In the genomic region with DNA sequence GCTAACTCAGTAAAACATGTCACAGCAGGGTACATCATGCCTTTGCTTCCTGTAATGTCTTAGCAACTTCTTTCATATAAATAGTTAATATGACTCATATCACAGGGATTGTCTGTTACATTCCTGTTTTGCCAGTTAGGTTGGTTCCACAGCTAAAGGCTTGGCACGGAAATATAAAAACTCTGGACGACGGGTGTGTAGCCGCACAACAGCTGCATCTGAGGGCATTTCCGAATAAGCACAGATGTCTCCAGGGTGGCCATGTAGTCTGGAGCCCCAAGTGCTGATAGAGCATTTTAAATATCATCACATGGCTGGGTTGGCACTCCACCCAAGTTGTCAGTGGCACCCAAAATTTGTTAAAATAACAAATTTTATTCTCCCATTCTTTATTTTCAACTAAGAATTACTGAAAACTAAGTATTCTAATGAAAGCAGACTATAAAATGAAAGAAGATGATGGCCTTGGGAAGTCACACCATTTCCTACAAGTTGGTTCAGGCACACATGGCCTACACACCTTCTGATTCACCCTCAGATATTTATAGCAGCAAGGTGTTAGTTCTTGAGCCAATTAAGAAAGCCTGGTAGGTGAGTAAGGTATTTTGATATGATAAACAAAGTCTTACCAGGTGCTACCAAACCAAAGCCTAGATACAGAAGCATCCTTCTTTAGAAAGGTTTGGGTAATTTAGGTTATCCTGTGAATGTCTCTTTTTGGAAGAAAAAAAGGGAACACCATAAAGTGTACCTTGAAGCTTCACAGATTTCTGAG, we compare ENCODE assay signal across 7 cellular contexts.
DNase-seq lines count a peak whose midpoint lies in the region; ATAC-seq and TF ChIP-seq lines count a peak whose summit lies in the region.

No MANE protein-coding gene starts in this region.

- H3K27ac ChIP-seq in RWPE2 (ENCODE audit: poor library complexity, severe bottlenecking), result peak overlapping the region; percentile 93
- H3K27ac ChIP-seq in esophagus squamous epithelium, result peak overlapping the region; percentile 68 to 92 (median 82)
- peak overlapping the region in 3 of 4 donors; percentile 15 to 56 (median 39) for H3K27ac ChIP-seq in gastrocnemius medialis

- intact Hi-C loops in esophagus squamous epithelium (cut with DNase I) (no loop called here), gastrocnemius medialis (cut with DNase I; ENCODE audit: low total_unique reads) (loop anchor here (5.0 kb wide), 1 partner anchor 61 kb away; a partner anchor contains a TSS)

- WGBS in esophagus squamous epithelium, 2 donors, result 11 to 34% methylated on average over 5 of the region's 5 CpGs

- no peak for TF ChIP-seq CTCF in RWPE2 (IDR thresholded peaks at IDR 0.05; ENCODE audit: poor library complexity, severe bottlenecking)
- TF ChIP-seq CTCF in esophagus squamous epithelium (IDR thresholded peaks at IDR 0.05), result no peak
- no peak for TF ChIP-seq CTCF in gastrocnemius medialis (IDR thresholded peaks at IDR 0.05 in 4 of 5, conservative IDR thresholded peaks at IDR 0.05 in 1 of 5)

- H3K4me3 ChIP-seq in RWPE2 (ENCODE audit: severe bottlenecking) (no peak overlapping the region), esophagus squamous epithelium (no peak overlapping the region), gastrocnemius medialis (no peak overlapping the region), H7 (ENCODE audit: insufficient read depth, low read depth, low read length) (no peak overlapping the region)

- peak; percentile 21 for ATAC-seq in GM18873 (IDR thresholded peaks at IDR 0.05; ENCODE audit: low FRiP score, unreplicated experiment)
- peak; percentile 8 for ATAC-seq in HG03025 (IDR thresholded peaks at IDR 0.05; ENCODE audit: low FRiP score, unreplicated experiment)
- ATAC-seq in RWPE2 (ENCODE audit: low read depth), result peak; percentile 93
- ATAC-seq in gastrocnemius medialis, result peak; percentile 74 to 77

- H3K4me1 ChIP-seq in RWPE2 (ENCODE audit: insufficient read depth, poor library complexity, severe bottlenecking) (peaks cover 30% of the 10 kb centered on the region), esophagus squamous epithelium (peaks cover 27 to 47% (median 29%) of the 10 kb centered on the region in 3 donors), gastrocnemius medialis (peaks cover 11 to 23% of the 10 kb centered on the region in 2 donors)

- H3K9me3 ChIP-seq in RWPE2 (ENCODE audit: severe bottlenecking) (no peaks in the 10 kb centered on the region), esophagus squamous epithelium (no peaks in the 10 kb centered on the region), gastrocnemius medialis (no peaks in the 10 kb centered on the region)

- TF ChIP-seq POLR2A in esophagus squamous epithelium (IDR thresholded peaks at IDR 0.05) (no peak), gastrocnemius medialis (IDR thresholded peaks at IDR 0.05) (no peak)

- DNase-seq in RWPE2 (ENCODE audit: low spot score), result peak; percentile 70
- no peak for DNase-seq in esophagus squamous epithelium (lab: John Stamatoyannopoulos, UW)
- peak in 1 of 2 donors; percentile 31 for DNase-seq in gastrocnemius medialis
- DNase-seq in NCI-H524 treated with DMSO at 0.1 percent for 48 hours (lab: John Stamatoyannopoulos, UW), result no peak
- DNase-seq in H7, result no peak

- in situ Hi-C loops in gastrocnemius medialis (cut with MboI; ENCODE audit: low sequenced_read_pairs in 4 of 4), result no loop called here

- no peaks in the 10 kb centered on the region for H3K27me3 ChIP-seq in RWPE2 (ENCODE audit: insufficient read depth, poor library complexity, severe bottlenecking)
- H3K27me3 ChIP-seq in esophagus squamous epithelium, result no peaks in the 10 kb centered on the region
- no peaks in the 10 kb centered on the region for H3K27me3 ChIP-seq in gastrocnemius medialis
- H3K27me3 ChIP-seq in H7 (ENCODE audit: control insufficient read depth, insufficient read depth, low read length), result no peaks in the 10 kb centered on the region

- no peaks in the 10 kb centered on the region for H3K36me3 ChIP-seq in RWPE2 (ENCODE audit: low read depth)
- no peaks in the 10 kb centered on the region for H3K36me3 ChIP-seq in esophagus squamous epithelium
- no peaks in the 10 kb centered on the region for H3K36me3 ChIP-seq in gastrocnemius medialis
- H3K36me3 ChIP-seq in H7 (replicated peaks; ENCODE audit: control insufficient read depth, insufficient read depth, low read length), result no peaks in the 10 kb centered on the region

Comparison
In these comparisons a context has a peak if more than half of its experiments do, and no peak if none do; other contexts are left out.
1. ATAC-seq: peak in every context shown above with its lines; median percentile 93 in RWPE2; 76 in gastrocnemius medialis; 21 in GM18873; 8 in HG03025.
2. H3K27ac ChIP-seq: peak in every context shown above with its lines; median percentile 93 in RWPE2; 82 in esophagus squamous epithelium; 39 in gastrocnemius medialis.